1 cellular context compared by ENCODE assay signal in the genomic region with DNA sequence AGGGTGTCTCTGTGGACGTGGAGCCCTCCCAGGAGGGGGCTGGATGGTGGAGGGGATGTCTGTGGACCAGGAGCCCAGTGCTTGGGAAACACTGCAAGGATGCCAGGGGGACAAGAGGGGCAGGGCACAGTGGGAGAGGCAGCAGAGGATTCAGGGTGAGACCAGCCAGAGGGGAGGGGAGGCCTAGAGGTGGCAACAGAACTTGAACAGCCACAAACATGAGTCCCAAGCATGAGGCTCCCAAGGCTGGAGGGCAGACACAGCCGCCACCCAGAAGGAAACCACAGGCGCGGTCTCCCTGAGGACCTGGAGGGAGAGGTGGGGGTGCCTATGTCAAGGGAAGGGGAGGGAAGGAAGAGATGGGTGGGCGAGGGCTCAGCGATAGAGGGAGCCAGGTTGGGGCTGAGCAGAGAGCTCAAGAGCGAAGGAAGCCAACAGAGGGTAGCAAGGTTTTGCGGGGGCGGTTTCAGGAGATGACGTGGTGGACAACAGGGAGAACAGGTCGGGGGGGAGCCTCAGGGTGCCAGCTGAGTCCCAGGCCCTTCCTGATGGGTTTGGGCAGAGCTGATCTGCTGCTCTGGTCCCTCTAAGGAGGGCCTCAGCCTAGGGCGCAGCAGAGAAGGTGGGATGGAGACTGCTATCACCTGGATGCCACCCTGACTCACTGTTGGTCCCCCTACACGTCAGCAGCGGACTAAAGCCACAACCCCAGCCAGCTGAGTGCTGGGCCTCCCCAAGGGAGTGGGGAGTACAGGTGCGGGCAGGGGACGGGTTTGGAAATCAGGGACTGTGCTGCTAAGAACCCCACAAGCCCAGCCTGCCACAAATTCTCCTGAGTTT.
TF ChIP-seq lines count a peak whose summit lies in the region.

No MANE protein-coding gene starts in this region.

TF ChIP-seq in IMR-90, 13 proteins besides CTCF, POLR2A, EP300 and RAD21:
- TF ChIP-seq BHLHE40 (IDR thresholded peaks at IDR 0.05; ENCODE audit: low read depth, low read length), result no peak
